14 cellular contexts compared by ENCODE assay signal in the genomic region with DNA sequence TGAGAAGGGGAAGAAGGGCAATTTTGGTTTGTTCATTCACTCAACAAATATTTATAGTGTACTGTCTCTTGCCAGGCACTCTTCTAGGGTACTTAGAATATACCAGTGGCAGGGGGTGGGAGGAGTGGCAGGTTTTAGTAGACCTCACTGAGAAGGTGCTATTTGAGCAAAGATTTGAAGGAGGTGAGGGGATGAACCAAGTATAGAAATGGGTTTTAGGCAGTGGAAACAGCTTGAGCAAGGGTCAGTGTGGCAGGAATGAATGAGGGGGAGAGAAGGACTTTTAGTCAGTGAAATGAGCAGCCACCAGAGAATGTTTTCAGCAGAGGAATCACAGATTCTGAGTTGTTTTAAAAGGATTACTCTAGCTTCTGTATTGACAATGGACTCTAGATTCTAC. TPM values are rescaled to one million over a fixed set of nuclear protein-coding genes. Genes with fewer than 3 reads are reported as not detected.
DNase-seq lines count a peak whose midpoint lies in the region; ATAC-seq and TF ChIP-seq lines count a peak whose summit lies in the region.
"Had no signal": no experiment of that assay in that cellular context is flagged by ENCODE, and none has a peak within 500 bp of the region (broad histone marks: within the 10 kb centered on the region; RNA-seq: fewer than 3 reads in every experiment).

No MANE protein-coding gene starts in this region.

- H3K79me2 ChIP-seq in H9 (ENCODE audit: insufficient read depth, low read length) = no peaks in the 10 kb centered on the region

- no peak overlapping the region for H2BK120ac ChIP-seq in H9 (ENCODE audit: low read depth, low read length, poor library complexity, severe bottlenecking)

- CTCF ChIA-PET in CD4-positive, alpha-beta T cell (lab: Charles Lee) = no interaction called here
- CTCF ChIA-PET in activated CD4-positive, alpha-beta memory T cell treated with anti-CD3 and anti-CD28 coated beads for 36 hours (lab: Charles Lee) = interaction anchor here (1.1 kb wide), 1 partner anchor 251 kb away, joined by 5 read pairs; no protein-coding TSS in a partner anchor

- DNase-seq in CD4-positive, alpha-beta T cell = no peak
- no peak for DNase-seq in H9
- DNase-seq in activated CD4-positive, alpha-beta memory T cell treated with anti-CD3 and anti-CD28 coated beads for 36 hours = no peak
- DNase-seq in naive B cell = no peak
- DNase-seq in NCI-H1105 (lab: John Stamatoyannopoulos, UW) = no peak
- no peak for DNase-seq in head of caudate nucleus
- DNase-seq: DMS 273 treated with DMSO at 0.1 percent for 48 hours, NCI-H1417 treated with DMSO at 0.1 percent for 48 hours, NCI-H524, Right ventricle myocardium superior, substantia nigra had no signal

- H3K4me1 ChIP-seq in H9 (ENCODE audit: insufficient read depth, low read length) = no peaks in the 10 kb centered on the region

- no peak overlapping the region for H2BK5ac ChIP-seq in H9 (ENCODE audit: insufficient read length, low read length)

- H4K5ac ChIP-seq in H9 (ENCODE audit: insufficient read length, low read depth, low read length) = no peak overlapping the region

- no peak for TF ChIP-seq CTCF in CD4-positive, alpha-beta T cell (IDR thresholded peaks at IDR 0.05)
- no peak for TF ChIP-seq CTCF in H9 (conservative IDR thresholded peaks at IDR 0.05)

- ATAC-seq in CD4-positive, alpha-beta T cell (ENCODE audit: poor library complexity) = no peak
- ATAC-seq in naive B cell (ENCODE audit: low read depth in 2 of 2) (no peak), GM21447 (IDR thresholded peaks at IDR 0.05; ENCODE audit: unreplicated experiment) (no peak)
- ATAC-seq: activated CD4-positive, CD25-positive, alpha-beta regulatory T cell treated with anti-CD3 and anti-CD28 coated beads, Interleukin-2, amount 50 U/mL, for 24 hours; esophagus mucosa had no signal

- H2BK12ac ChIP-seq in H9 (ENCODE audit: insufficient read length, low read depth, low read length) = no peak overlapping the region

- H3K56ac ChIP-seq in H9 (ENCODE audit: insufficient read length, low read depth, low read length) = no peak overlapping the region

- H3K36me3 Mint-ChIP-seq in CD4-positive, alpha-beta T cell (ENCODE audit: low read depth) = peaks cover 68% of the 10 kb centered on the region
- H3K36me3 Mint-ChIP-seq in H9 (ENCODE audit: insufficient read depth in 1 of 3, low read depth in 3 of 3) (peaks cover 32 to 55% (median 50%) of the 10 kb centered on the region in 3 experiments), naive B cell (peaks cover 5 to 7% of the 10 kb centered on the region in 2 donors)
- peaks cover 50% of the 10 kb centered on the region for H3K36me3 Mint-ChIP-seq in activated CD4-positive, alpha-beta memory T cell treated with anti-CD3 and anti-CD28 coated beads for 36 hours

- no peak overlapping the region for H2BK20ac ChIP-seq in H9 (ENCODE audit: low read depth, low read length, poor library complexity, severe bottlenecking)

- H3K27ac ChIP-seq in CD4-positive, alpha-beta T cell (ENCODE audit: low read depth, low read length) = no peak overlapping the region
- H3K27ac ChIP-seq in H9 (ENCODE audit: insufficient read length, low read depth, low read length) = no peak overlapping the region

- peaks cover 9% of the 10 kb centered on the region for H3K23me2 ChIP-seq in H9 (ENCODE audit: insufficient read length, low read depth, low read length, poor library complexity, severe bottlenecking)

- no peak overlapping the region for H2AFZ ChIP-seq in H9 (ENCODE audit: low read length)

- H3K4ac ChIP-seq in H9 (ENCODE audit: low read depth, low read length) = no peak overlapping the region

- peak overlapping the region; percentile 76 for H3K4me3 Mint-ChIP-seq in CD4-positive, alpha-beta T cell
- H3K4me3 Mint-ChIP-seq in H9 = peak overlapping the region; percentile 33 to 64
- peak overlapping the region; percentile 59 for H3K4me3 Mint-ChIP-seq in activated CD4-positive, alpha-beta memory T cell treated with anti-CD3 and anti-CD28 coated beads for 36 hours
- peak overlapping the region in 7 of 8 donors; percentile 30 to 98 (median 67) for H3K4me3 Mint-ChIP-seq in naive B cell

- no peaks in the 10 kb centered on the region for H4K20me1 ChIP-seq in H9 (ENCODE audit: control insufficient read depth, insufficient read depth, insufficient read length)

- H4K8ac ChIP-seq in H9 (replicated peaks; ENCODE audit: insufficient read length, low read depth, low read length) = no peak overlapping the region

- H3K14ac ChIP-seq in H9 (ENCODE audit: insufficient read depth, low read length) = no peak overlapping the region

- no peaks in the 10 kb centered on the region for H3K27me3 ChIP-seq in CD4-positive, alpha-beta T cell (ENCODE audit: control insufficient read depth, insufficient read depth, low read length)
- no peaks in the 10 kb centered on the region for H3K27me3 ChIP-seq in H9 (ENCODE audit: insufficient read depth, low read length)

- no peak overlapping the region for H3T11ph ChIP-seq in H9 (ENCODE audit: low read length)

- no peaks in the 10 kb centered on the region for H3K79me1 ChIP-seq in H9 (ENCODE audit: insufficient read depth, low read depth, low read length, poor library complexity, severe bottlenecking)

- H3K4me1 Mint-ChIP-seq in CD4-positive, alpha-beta T cell (ENCODE audit: low read depth) = peaks cover 33% of the 10 kb centered on the region
- H3K4me1 Mint-ChIP-seq in H9 = peaks cover 14 to 15% of the 10 kb centered on the region in 2 experiments
- H3K4me1 Mint-ChIP-seq in activated CD4-positive, alpha-beta memory T cell treated with anti-CD3 and anti-CD28 coated beads for 36 hours (ENCODE audit: low read depth) = peaks cover 32% of the 10 kb centered on the region
- H3K4me1 Mint-ChIP-seq in naive B cell = peaks cover 36 to 52% (median 49%) of the 10 kb centered on the region in 3 donors

- H3K23ac ChIP-seq in H9 (ENCODE audit: insufficient read length, low read depth, low read length) = no peak overlapping the region

- H3K27me3 Mint-ChIP-seq in CD4-positive, alpha-beta T cell = no peaks in the 10 kb centered on the region
- H3K27me3 Mint-ChIP-seq in H9 (ENCODE audit: low read depth) (no peaks in the 10 kb centered on the region), naive B cell (no peaks in the 10 kb centered on the region)
- H3K27me3 Mint-ChIP-seq in activated CD4-positive, alpha-beta memory T cell treated with anti-CD3 and anti-CD28 coated beads for 36 hours = no peaks in the 10 kb centered on the region

- H4K91ac ChIP-seq in H9 (ENCODE audit: insufficient read length, low read depth, low read length) = no peak overlapping the region

- POLR2A ChIA-PET in CD4-positive, alpha-beta T cell (lab: Charles Lee) = no interaction called here
- POLR2A ChIA-PET in activated CD4-positive, alpha-beta memory T cell treated with anti-CD3 and anti-CD28 coated beads for 36 hours (lab: Charles Lee) = interaction anchor here (2.8 kb wide), 1 partner anchor 24 kb away, joined by 9 read pairs; a partner anchor contains a TSS

- no peaks in the 10 kb centered on the region for H3K9me3 ChIP-seq in CD4-positive, alpha-beta T cell (ENCODE audit: control insufficient read depth, low read length)
- no peaks in the 10 kb centered on the region for H3K9me3 ChIP-seq in H9 (ENCODE audit: control insufficient read depth, low read depth, low read length)

- no peak overlapping the region for H2BK15ac ChIP-seq in H9 (ENCODE audit: low read depth, low read length)

- H2AK5ac ChIP-seq in H9 (ENCODE audit: insufficient read length, low read length) = no peak overlapping the region

- no peak overlapping the region for H3K9ac ChIP-seq in H9 (ENCODE audit: extremely low read depth, insufficient read length, low read length)

- intact Hi-C loops in CD4-positive, alpha-beta T cell (cut with DNase I, micrococcal nuclease) = loop anchor here (2.0 to 5.0 kb wide), 2 partner anchors 23 to 377 kb away; a partner anchor contains a TSS
- intact Hi-C loops in activated CD4-positive, alpha-beta memory T cell treated with anti-CD3 and anti-CD28 coated beads for 36 hours (cut with micrococcal nuclease) = loop anchor here (5.0 kb wide), 1 partner anchor 432 kb away; no protein-coding TSS in a partner anchor
- intact Hi-C loops in head of caudate nucleus (cut with DNase I) = loop anchor here (5.0 kb wide), 1 partner anchor 317 kb away; no protein-coding TSS in a partner anchor

- no peak overlapping the region for H3K18ac ChIP-seq in H9 (ENCODE audit: insufficient read length, low read depth, low read length)

- H3K27ac Mint-ChIP-seq in CD4-positive, alpha-beta T cell = peak overlapping the region; percentile 27
- H3K27ac Mint-ChIP-seq in H9 = peak overlapping the region in 2 of 3 experiments; percentile 55 to 56; a peak in 3 of 7 replicates
- peak overlapping the region; percentile 45 for H3K27ac Mint-ChIP-seq in activated CD4-positive, alpha-beta memory T cell treated with anti-CD3 and anti-CD28 coated beads for 36 hours
- H3K27ac Mint-ChIP-seq in naive B cell = peak overlapping the region; percentile 44 to 90 (median 86)

- H3K9me3 Mint-ChIP-seq in CD4-positive, alpha-beta T cell = no peaks in the 10 kb centered on the region
- H3K9me3 Mint-ChIP-seq in H9 (no peaks in the 10 kb centered on the region), naive B cell (no peaks in the 10 kb centered on the region)
- no peaks in the 10 kb centered on the region for H3K9me3 Mint-ChIP-seq in activated CD4-positive, alpha-beta memory T cell treated with anti-CD3 and anti-CD28 coated beads for 36 hours

- H3K4me2 ChIP-seq in H9 (ENCODE audit: insufficient read depth, insufficient read length, low read length) = no peak overlapping the region

RNA-seq across cellular contexts. Expression of a gene that starts 2.3 kb away (rescaled TPM):
- 1 to 10 TPM; 5.3 to 6.1 TPM for total RNA-seq in CD4-positive, alpha-beta T cell
- 46.5 and 50.7 TPM in 2 replicates for total RNA-seq in H9 (2021)
- total RNA-seq in activated CD4-positive, alpha-beta memory T cell treated with anti-CD3 and anti-CD28 coated beads for 36 hours = 10 to 100 TPM; 74.5 to 75.3 TPM
- 10 to 100 TPM; 27.2 to 50.9 (median 37.5) TPM for polyA plus RNA-seq in naive B cell (ENCODE audit: low read depth in 6 of 6)

RNA-seq across cellular contexts. Expression of a gene that starts 13.3 kb away (rescaled TPM):
- total RNA-seq in CD4-positive, alpha-beta T cell = not detected
- 3.6 and 5.5 TPM in 2 replicates for total RNA-seq in H9 (2021)
- total RNA-seq in activated CD4-positive, alpha-beta memory T cell treated with anti-CD3 and anti-CD28 coated beads for 36 hours = 1 to 10 TPM; 2.6 to 4.1 TPM
- under 1 TPM in 5 of 6 donors, not detected in 1; 0.20 to 0.91 (median 0.60) TPM for polyA plus RNA-seq in naive B cell (ENCODE audit: low read depth in 6 of 6)

RNA-seq across cellular contexts. Expression of a gene that starts 24.8 kb away (rescaled TPM):
- 1,000 to 10,000 TPM; 1,441 to 1,479 TPM for total RNA-seq in CD4-positive, alpha-beta T cell
- 1,176 and 1,204 TPM in 2 replicates for total RNA-seq in H9 (2021)
- total RNA-seq in activated CD4-positive, alpha-beta memory T cell treated with anti-CD3 and anti-CD28 coated beads for 36 hours = 1,000 to 10,000 TPM; 1,098 to 1,103 TPM
- polyA plus RNA-seq in naive B cell (ENCODE audit: low read depth in 6 of 6) = 1,000 to 10,000 TPM in 5 of 6 donors, 100 to 1,000 TPM in 1; 936 to 1,276 (median 1,162) TPM

Comparison
In these comparisons a context has a peak if more than half of its experiments do, and no peak if none do; other contexts are left out.
1. H3K27ac Mint-ChIP-seq: peak in every context shown above with its lines; median percentile 86 in naive B cell; 56 in H9; 45 in activated CD4-positive, alpha-beta memory T cell treated with anti-CD3 and anti-CD28 coated beads for 36 hours; 27 in CD4-positive, alpha-beta T cell.